ENCODE assay signal across 20 cellular contexts in the genomic region with DNA sequence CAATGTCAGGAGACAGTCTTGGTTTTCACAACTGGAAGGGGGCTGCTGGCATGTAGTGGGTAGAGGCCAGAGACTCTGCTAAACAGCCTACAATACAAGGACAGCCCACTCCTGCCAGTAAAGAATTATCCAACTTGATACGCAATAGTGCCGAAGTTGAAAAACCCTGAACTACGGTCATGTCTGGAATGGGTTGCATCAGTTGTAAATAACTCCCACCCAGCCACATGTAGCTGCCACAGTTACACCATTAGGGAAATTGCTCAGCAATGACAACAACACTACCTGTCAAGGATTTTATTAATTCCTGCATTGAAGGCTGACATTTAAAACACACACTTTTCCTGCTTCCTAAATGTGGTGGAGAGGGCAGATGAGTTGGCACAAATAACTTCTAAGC. TPM values are rescaled to one million over a fixed set of nuclear protein-coding genes. Genes with fewer than 3 reads are reported as not detected.
A peak's percentile ranks its signal among the peaks of the same experiment; 100 is the strongest.
DNase-seq lines count a peak whose midpoint lies in the region; ATAC-seq, FAIRE-seq and TF ChIP-seq lines count a peak whose summit lies in the region.
"Had no signal": no experiment of that assay in that cellular context is flagged by ENCODE, and none has a peak within 500 bp of the region (broad histone marks: within the 10 kb centered on the region; RNA-seq: fewer than 3 reads in every experiment).

No MANE protein-coding gene starts in this region.

- H3K27ac ChIP-seq in astrocyte (ENCODE audit: low read depth, low read length) (no peak overlapping the region), HepG2 (ENCODE audit: extremely low read length, insufficient read depth, low read length) (peak overlapping the region; percentile 92), aorta (ENCODE audit: low read depth in 1 of 2, low read length in 2 of 2) (no peak overlapping the region)
- H3K27ac ChIP-seq: BLaER1 had no signal

- TF ChIP-seq CTCF in natural killer cell (IDR thresholded peaks at IDR 0.05) (no peak), astrocyte (IDR thresholded peaks at IDR 0.05; ENCODE audit: insufficient read depth, low read depth, low read length) (no peak), HepG2 (CRISPR knock-in tag; IDR thresholded peaks at IDR 0.05) (no peak)

- peaks cover 0 to 26% of the 10 kb centered on the region in 2 donors for H3K27me3 Mint-ChIP-seq in natural killer cell treated with Interleukin-12 subunit alpha and Interleukin-12 subunit beta and Interleukin-15 and Interleukin-18, amount 100 ng/mL, for 72 hours
- H3K27me3 Mint-ChIP-seq in natural killer cell (ENCODE audit: low read depth in 2 of 2) (peaks cover 0 to 7% of the 10 kb centered on the region in 2 donors), astrocyte (ENCODE audit: low read depth, unreplicated experiment) (peaks cover 31% of the 10 kb centered on the region)
- peaks cover 16% of the 10 kb centered on the region for H3K27me3 Mint-ChIP-seq in activated T-helper 17 cell treated with anti-CD3 and anti-CD28 coated beads, Interleukin-2, amount 50 U/mL, for 72 hours
- peaks cover 37% of the 10 kb centered on the region for H3K27me3 Mint-ChIP-seq in stimulated activated naive CD8-positive, alpha-beta T cell treated with anti-CD3 and anti-CD28 coated beads, Interleukin-15, amount 100 ng/mL, for 72 hours

- H3K27ac Mint-ChIP-seq in natural killer cell treated with Interleukin-12 subunit alpha and Interleukin-12 subunit beta and Interleukin-15 and Interleukin-18, amount 100 ng/mL, for 72 hours, result peak overlapping the region; percentile 78 to 95
- no peak overlapping the region for H3K27ac Mint-ChIP-seq in natural killer cell
- no peak overlapping the region for H3K27ac Mint-ChIP-seq in astrocyte (ENCODE audit: unreplicated experiment)
- no peak overlapping the region for H3K27ac Mint-ChIP-seq in activated T-helper 17 cell treated with anti-CD3 and anti-CD28 coated beads, Interleukin-2, amount 50 U/mL, for 72 hours
- no peak overlapping the region for H3K27ac Mint-ChIP-seq in stimulated activated naive CD8-positive, alpha-beta T cell treated with anti-CD3 and anti-CD28 coated beads, Interleukin-15, amount 100 ng/mL, for 72 hours
- H3K27ac Mint-ChIP-seq: CD8-positive, alpha-beta T cell had no signal

- H3K36me3 ChIP-seq in astrocyte (ENCODE audit: insufficient read depth, low read length) (no peaks in the 10 kb centered on the region), HepG2 (replicated peaks in 1 of 2; ENCODE audit: control insufficient read depth in 1 of 2, insufficient read depth in 2 of 2, low read length in 2 of 2) (no peaks in the 10 kb centered on the region), aorta (ENCODE audit: control insufficient read depth in 1 of 2, insufficient read depth in 2 of 2, low read length in 1 of 2) (no peaks in the 10 kb centered on the region)
- H3K36me3 ChIP-seq: BLaER1, HAP-1 had no signal

- H3K9me3 ChIP-seq in astrocyte (ENCODE audit: insufficient read depth, low read depth, low read length), result no peaks in the 10 kb centered on the region
- H3K9me3 ChIP-seq in HepG2 (ENCODE audit: low read length), result no peaks in the 10 kb centered on the region
- H3K9me3 ChIP-seq in aorta (ENCODE audit: control insufficient read depth, low read length), result no peaks in the 10 kb centered on the region
- H3K9me3 ChIP-seq: BLaER1, HAP-1 had no signal

- TF ChIP-seq EP300 in HepG2 (IDR thresholded peaks at IDR 0.05; ENCODE audit: low read depth in 2 of 2, low read length in 2 of 2) (peak in 1 of 2 experiments; percentile 81; a peak in 2 of 4 replicates), HepG2 (CRISPR knock-in tag; IDR thresholded peaks at IDR 0.05; ENCODE audit: borderline replicate concordance) (peak; percentile 76)

- TF ChIP-seq POLR2A in HepG2 (IDR thresholded peaks at IDR 0.05; ENCODE audit: insufficient read depth in 1 of 2, low read depth in 2 of 2, low read length in 2 of 2), result no peak

- H4K20me1 ChIP-seq in astrocyte (ENCODE audit: insufficient read depth, low read length) (no peaks in the 10 kb centered on the region), HepG2 (ENCODE audit: insufficient read depth, low read length) (no peaks in the 10 kb centered on the region)
- H4K20me1 ChIP-seq: BLaER1 had no signal

- no peak for ATAC-seq in natural killer cell treated with Interleukin-12 subunit alpha and Interleukin-12 subunit beta and Interleukin-15 and Interleukin-18, amount 100 ng/mL, for 72 hours
- ATAC-seq in natural killer cell (no peak), HepG2 (peak; percentile 50), aorta (ENCODE audit: low FRiP score) (no peak), HG03159 (IDR thresholded peaks at IDR 0.05; ENCODE audit: unreplicated experiment) (no peak)
- no peak for ATAC-seq in activated T-helper 17 cell treated with anti-CD3 and anti-CD28 coated beads, Interleukin-2, amount 50 U/mL, for 72 hours (replicated peaks)
- ATAC-seq in stimulated activated naive CD8-positive, alpha-beta T cell treated with anti-CD3 and anti-CD28 coated beads, Interleukin-15, amount 100 ng/mL, for 72 hours, result no peak
- ATAC-seq: CD8-positive, alpha-beta T cell had no signal

- FAIRE-seq in astrocyte (lab: Jason Lieb, UNC), result no peak
- peak; percentile 77 for FAIRE-seq in HepG2 (lab: Jason Lieb, UNC)
- FAIRE-seq: GM12892 had no signal

- TF ChIP-seq RAD21 in HepG2 (CRISPR knock-in tag; IDR thresholded peaks at IDR 0.05), result no peak

- H3K9ac ChIP-seq in astrocyte (ENCODE audit: low read length) (no peak overlapping the region), HepG2 (ENCODE audit: insufficient read depth, low read depth, low read length) (peak overlapping the region; percentile 66)
- H3K9ac ChIP-seq: BLaER1 had no signal

- WGBS in HepG2 (ENCODE audit: low lambda C conversion rate), result 9% methylated on average over 3 of the region's 3 CpGs
- WGBS in aorta, 2 donors, result 74 to 89% methylated on average over 3 of the region's 3 CpGs

- no peak overlapping the region for H3K4me2 ChIP-seq in astrocyte (ENCODE audit: low read length)
- H3K4me2 ChIP-seq in HepG2 (ENCODE audit: low read depth, low read length), result peak overlapping the region; percentile 62
- H3K4me2 ChIP-seq: BLaER1 had no signal

- no peak overlapping the region for H3K4me3 Mint-ChIP-seq in natural killer cell treated with Interleukin-12 subunit alpha and Interleukin-12 subunit beta and Interleukin-15 and Interleukin-18, amount 100 ng/mL, for 72 hours
- H3K4me3 Mint-ChIP-seq in natural killer cell (no peak overlapping the region), astrocyte (ENCODE audit: unreplicated experiment) (no peak overlapping the region)
- no peak overlapping the region for H3K4me3 Mint-ChIP-seq in activated T-helper 17 cell treated with anti-CD3 and anti-CD28 coated beads, Interleukin-2, amount 50 U/mL, for 72 hours
- H3K4me3 Mint-ChIP-seq in stimulated activated naive CD8-positive, alpha-beta T cell treated with anti-CD3 and anti-CD28 coated beads, Interleukin-15, amount 100 ng/mL, for 72 hours, result no peak overlapping the region
- H3K4me3 Mint-ChIP-seq: CD8-positive, alpha-beta T cell had no signal

- CTCF ChIA-PET in HepG2 (lab: Yijun Ruan, JAX; ENCODE audit: low intra/inter-chr PET ratio, low total read pairs), result no interaction called here

- H3K4me1 ChIP-seq in astrocyte (ENCODE audit: insufficient read depth, low read length) (peaks cover 2% of the 10 kb centered on the region), HepG2 (ENCODE audit: insufficient read depth, low read length) (peaks cover 79% of the 10 kb centered on the region), aorta (ENCODE audit: control insufficient read depth in 1 of 2, insufficient read depth in 2 of 2, low read length in 2 of 2) (no peaks in the 10 kb centered on the region)
- H3K4me1 ChIP-seq: HAP-1 had no signal

- H3K27me3 ChIP-seq in astrocyte (ENCODE audit: insufficient read depth, low read length), result no peaks in the 10 kb centered on the region
- H3K27me3 ChIP-seq in HepG2 (ENCODE audit: control insufficient read depth in 1 of 2, insufficient read depth in 2 of 2, low read length in 2 of 2), result no peaks in the 10 kb centered on the region
- H3K27me3 ChIP-seq in aorta (ENCODE audit: control insufficient read depth in 1 of 2, insufficient read depth in 2 of 2, low read length in 1 of 2), result no peaks in the 10 kb centered on the region
- H3K27me3 ChIP-seq: BLaER1 had no signal

- H2AFZ ChIP-seq in astrocyte (ENCODE audit: low read depth, low read length) (no peak overlapping the region), HepG2 (ENCODE audit: low read length) (no peak overlapping the region)

- H3K4me3 ChIP-seq in astrocyte (ENCODE audit: insufficient read depth, low read depth, low read length) (no peak overlapping the region), HepG2 (replicated peaks in 1 of 3; ENCODE audit: insufficient read depth in 1 of 3, low read depth in 2 of 3, low read length in 3 of 3) (no peak overlapping the region), aorta (ENCODE audit: low read length in 2 of 2) (no peak overlapping the region)
- H3K4me3 ChIP-seq: BLaER1, HAP-1 had no signal

- POLR2A ChIA-PET in HepG2 (lab: Yijun Ruan, JAX), result interaction anchor here (0.7 to 4.9 kb wide), 14 partner anchors 10 to 147 kb away, joined by 3 to 63 read pairs (median 6); a partner anchor contains a TSS

- in situ Hi-C loops in HepG2 (cut with HindIII; ENCODE audit: extremely low pct_ligation_motif_present, low pct_unique_long_range_greater_than_20kb), result loop anchor here (5.0 kb wide), 1 partner anchor 59 kb away; a partner anchor contains a TSS

- DNase-seq in natural killer cell treated with Interleukin-12 subunit alpha and Interleukin-12 subunit beta and Interleukin-15 and Interleukin-18, amount 100 ng/mL, for 72 hours (ENCODE audit: low spot score), result no peak
- DNase-seq in natural killer cell (no peak), astrocyte (ENCODE audit: low read depth) (peak; percentile 5), HepG2 (ENCODE audit: low spot score) (peak; percentile 77), aorta (no peak)
- DNase-seq in stimulated activated naive CD8-positive, alpha-beta T cell treated with anti-CD3 and anti-CD28 coated beads, Interleukin-15, amount 100 ng/mL, for 72 hours, result no peak
- DNase-seq: 8988T; CD8-positive, alpha-beta T cell; DND-41; GDM1; NCI-H1048; NCI-H2081 treated with DMSO at 0.1 percent for 48 hours; RPMI8226; SIG-M5 had no signal

- H3K4me1 Mint-ChIP-seq in natural killer cell treated with Interleukin-12 subunit alpha and Interleukin-12 subunit beta and Interleukin-15 and Interleukin-18, amount 100 ng/mL, for 72 hours (ENCODE audit: low read depth in 2 of 2), result peaks cover 39 to 53% of the 10 kb centered on the region in 2 donors
- H3K4me1 Mint-ChIP-seq in natural killer cell (peaks cover 43 to 49% of the 10 kb centered on the region in 2 donors), astrocyte (ENCODE audit: low read depth, unreplicated experiment) (peaks cover 18% of the 10 kb centered on the region)
- H3K4me1 Mint-ChIP-seq in activated T-helper 17 cell treated with anti-CD3 and anti-CD28 coated beads, Interleukin-2, amount 50 U/mL, for 72 hours, result no peaks in the 10 kb centered on the region
- no peaks in the 10 kb centered on the region for H3K4me1 Mint-ChIP-seq in stimulated activated naive CD8-positive, alpha-beta T cell treated with anti-CD3 and anti-CD28 coated beads, Interleukin-15, amount 100 ng/mL, for 72 hours

- peaks cover 6% of the 10 kb centered on the region for H3K9me3 Mint-ChIP-seq in natural killer cell treated with Interleukin-12 subunit alpha and Interleukin-12 subunit beta and Interleukin-15 and Interleukin-18, amount 100 ng/mL, for 72 hours
- H3K9me3 Mint-ChIP-seq in natural killer cell (no peaks in the 10 kb centered on the region), astrocyte (ENCODE audit: unreplicated experiment) (no peaks in the 10 kb centered on the region)
- H3K9me3 Mint-ChIP-seq in activated T-helper 17 cell treated with anti-CD3 and anti-CD28 coated beads, Interleukin-2, amount 50 U/mL, for 72 hours, result no peaks in the 10 kb centered on the region
- no peaks in the 10 kb centered on the region for H3K9me3 Mint-ChIP-seq in stimulated activated naive CD8-positive, alpha-beta T cell treated with anti-CD3 and anti-CD28 coated beads, Interleukin-15, amount 100 ng/mL, for 72 hours
- H3K9me3 Mint-ChIP-seq: CD8-positive, alpha-beta T cell had no signal

- no TSS peak for BruUV-seq in HepG2 (replicated peaks; lab: Mats Ljungman, UMichigan)

- no peaks in the 10 kb centered on the region for H3K79me2 ChIP-seq in astrocyte (ENCODE audit: insufficient read depth, low read length)
- no peaks in the 10 kb centered on the region for H3K79me2 ChIP-seq in HepG2 (ENCODE audit: insufficient read depth, low read length)

- intact Hi-C loops in natural killer cell (cut with micrococcal nuclease) (no loop called here), HepG2 (cut with micrococcal nuclease; ENCODE audit: unreplicated experiment) (loop anchor here (2.0 kb wide), 1 partner anchor 77 kb away; no protein-coding TSS in a partner anchor), aorta (cut with DNase I) (no loop called here)

- peaks cover 8% of the 10 kb centered on the region for H3K36me3 Mint-ChIP-seq in natural killer cell treated with Interleukin-12 subunit alpha and Interleukin-12 subunit beta and Interleukin-15 and Interleukin-18, amount 100 ng/mL, for 72 hours
- no peaks in the 10 kb centered on the region for H3K36me3 Mint-ChIP-seq in natural killer cell
- H3K36me3 Mint-ChIP-seq in astrocyte (ENCODE audit: low read depth, unreplicated experiment), result peaks cover 2% of the 10 kb centered on the region
- H3K36me3 Mint-ChIP-seq in activated T-helper 17 cell treated with anti-CD3 and anti-CD28 coated beads, Interleukin-2, amount 50 U/mL, for 72 hours (ENCODE audit: low read depth), result no peaks in the 10 kb centered on the region
- H3K36me3 Mint-ChIP-seq: CD8-positive, alpha-beta T cell had no signal

RNA-seq across cellular contexts. Expression of a gene that starts 54.3 kb away (rescaled TPM):
- under 1 TPM in 1 of 2 donors, not detected in 1; 0.40 TPM for total RNA-seq in natural killer cell treated with Interleukin-12 subunit alpha and Interleukin-12 subunit beta and Interleukin-15 and Interleukin-18, amount 100 ng/mL, for 72 hours
- total RNA-seq in natural killer cell (not detected), astrocyte (not detected in 2 replicates), HepG2 (2016; rRNA removed; fragmentation: Illumina TruSeq; extraction: Trizol) (3.3 and 8.4 TPM in 2 replicates), aorta (not detected)
- 0.53 and 0.61 TPM in 2 replicates for total RNA-seq in HepG2 (2016; cell fraction: cytosol; rRNA removed; fragmentation: Illumina TruSeq; extraction: Trizol; ENCODE audit: low read depth)
- 5.1 and 7.4 TPM in 2 replicates for total RNA-seq in HepG2 (2016; cell fraction: insoluble cytoplasmic fraction; rRNA removed; fragmentation: Illumina TruSeq; extraction: Trizol)
- 1.4 and 1.8 TPM in 2 replicates for total RNA-seq in HepG2 (2016; cell fraction: membrane; rRNA removed; fragmentation: Illumina TruSeq; extraction: Trizol)
- total RNA-seq in HepG2 (2016; cell fraction: nucleus; rRNA removed; fragmentation: Illumina TruSeq; extraction: Trizol), result 6.6 and 7.4 TPM in 2 replicates
- polyA plus RNA-seq in HepG2 (2011; rRNA removed) (11.3 and 21.1 TPM in 2 replicates), aorta (not detected)
- polyA plus RNA-seq in HepG2 (2011; cell fraction: cytosol; rRNA removed), result 9.0 and 19.4 TPM in 2 replicates
- 9.1 and 11.3 TPM in 2 replicates for polyA plus RNA-seq in HepG2 (2011; cell fraction: nucleus; rRNA removed)
- 10.5 and 17.8 TPM in 2 replicates for polyA plus RNA-seq in HepG2 (2012)
- polyA plus RNA-seq in HepG2 (2016; cell fraction: cytosol; fragmentation: Illumina TruSeq; extraction: Trizol; ENCODE audit: low read depth), result 0.57 and 0.66 TPM in 2 replicates
- 3.7 and 3.8 TPM in 2 replicates for polyA plus RNA-seq in HepG2 (2016; cell fraction: insoluble cytoplasmic fraction; fragmentation: Illumina TruSeq; extraction: Trizol; ENCODE audit: low read depth)
- polyA plus RNA-seq in HepG2 (2016; cell fraction: membrane; fragmentation: Illumina TruSeq; extraction: Trizol; ENCODE audit: low read depth), result 1.2 and 1.4 TPM in 2 replicates
- polyA plus RNA-seq in HepG2 (2016; cell fraction: nucleus; fragmentation: Illumina TruSeq; extraction: Trizol; ENCODE audit: insufficient read depth, low read depth), result 5.9 and 7.7 TPM in 2 replicates
- polyA minus RNA-seq in HepG2 (2011; rRNA and poly(A)+ RNA removed; ENCODE audit: low replicate concordance), result 9.1 TPM in 1 of 2 replicates, not detected in the other
- 4.2 and 7.6 TPM in 2 replicates for polyA minus RNA-seq in HepG2 (2011; cell fraction: cytosol; rRNA and poly(A)+ RNA removed)
- polyA minus RNA-seq in HepG2 (2011; cell fraction: nucleus; rRNA and poly(A)+ RNA removed), result 4.8 and 11.1 TPM in 2 replicates
- not detected for total RNA-seq in activated T-helper 17 cell treated with anti-CD3 and anti-CD28 coated beads, Interleukin-2, amount 50 U/mL, for 72 hours
- total RNA-seq: CD8-positive, alpha-beta T cell; HT1080 had no signal

RNA-seq across cellular contexts. Expression of a gene that starts 56.9 kb away (rescaled TPM):
- total RNA-seq in natural killer cell treated with Interleukin-12 subunit alpha and Interleukin-12 subunit beta and Interleukin-15 and Interleukin-18, amount 100 ng/mL, for 72 hours, result not detected
- total RNA-seq in natural killer cell (not detected), astrocyte (not detected in 2 replicates), HepG2 (2016; rRNA removed; fragmentation: Illumina TruSeq; extraction: Trizol) (8.6 and 15.0 TPM in 2 replicates), aorta (not detected)
- 1.9 and 2.2 TPM in 2 replicates for total RNA-seq in HepG2 (2016; cell fraction: cytosol; rRNA removed; fragmentation: Illumina TruSeq; extraction: Trizol; ENCODE audit: low read depth)
- total RNA-seq in HepG2 (2016; cell fraction: insoluble cytoplasmic fraction; rRNA removed; fragmentation: Illumina TruSeq; extraction: Trizol), result 8.1 and 16.4 TPM in 2 replicates
- 2.2 and 2.8 TPM in 2 replicates for total RNA-seq in HepG2 (2016; cell fraction: membrane; rRNA removed; fragmentation: Illumina TruSeq; extraction: Trizol)
- 18.2 and 18.5 TPM in 2 replicates for total RNA-seq in HepG2 (2016; cell fraction: nucleus; rRNA removed; fragmentation: Illumina TruSeq; extraction: Trizol)
- polyA plus RNA-seq in HepG2 (2011; rRNA removed) (10.5 and 13.9 TPM in 2 replicates), aorta (not detected)
- polyA plus RNA-seq in HepG2 (2011; cell fraction: cytosol; rRNA removed), result 7.0 and 11.2 TPM in 2 replicates
- polyA plus RNA-seq in HepG2 (2011; cell fraction: nucleus; rRNA removed), result 11.8 and 19.3 TPM in 2 replicates
- polyA plus RNA-seq in HepG2 (2012), result 13.4 and 17.8 TPM in 2 replicates
- 0.87 and 1.2 TPM in 2 replicates for polyA plus RNA-seq in HepG2 (2016; cell fraction: cytosol; fragmentation: Illumina TruSeq; extraction: Trizol; ENCODE audit: low read depth)
- polyA plus RNA-seq in HepG2 (2016; cell fraction: insoluble cytoplasmic fraction; fragmentation: Illumina TruSeq; extraction: Trizol; ENCODE audit: low read depth), result 5.5 and 7.6 TPM in 2 replicates
- 1.2 and 1.7 TPM in 2 replicates for polyA plus RNA-seq in HepG2 (2016; cell fraction: membrane; fragmentation: Illumina TruSeq; extraction: Trizol; ENCODE audit: low read depth)
- 16.2 and 17.1 TPM in 2 replicates for polyA plus RNA-seq in HepG2 (2016; cell fraction: nucleus; fragmentation: Illumina TruSeq; extraction: Trizol; ENCODE audit: insufficient read depth, low read depth)
- polyA minus RNA-seq in HepG2 (2011; rRNA and poly(A)+ RNA removed; ENCODE audit: low replicate concordance), result 9.1 TPM in 1 of 2 replicates, not detected in the other
- 3.6 and 6.2 TPM in 2 replicates for polyA minus RNA-seq in HepG2 (2011; cell fraction: cytosol; rRNA and poly(A)+ RNA removed)
- 12.5 and 18.2 TPM in 2 replicates for polyA minus RNA-seq in HepG2 (2011; cell fraction: nucleus; rRNA and poly(A)+ RNA removed)
- not detected for total RNA-seq in activated T-helper 17 cell treated with anti-CD3 and anti-CD28 coated beads, Interleukin-2, amount 50 U/mL, for 72 hours
- total RNA-seq: CD8-positive, alpha-beta T cell; HT1080 had no signal

Comparison
In these comparisons a context has a peak if more than half of its experiments do, and no peak if none do; other contexts are left out.
1. H3K27ac Mint-ChIP-seq: peak in natural killer cell treated with Interleukin-12 subunit alpha and Interleukin-12 subunit beta and Interleukin-15 and Interleukin-18, amount 100 ng/mL, for 72 hours (2 of 2); none in natural killer cell (0 of 2), astrocyte (single experiment), activated T-helper 17 cell treated with anti-CD3 and anti-CD28 coated beads, Interleukin-2, amount 50 U/mL, for 72 hours (single experiment) and stimulated activated naive CD8-positive, alpha-beta T cell treated with anti-CD3 and anti-CD28 coated beads, Interleukin-15, amount 100 ng/mL, for 72 hours (0 of 2).
2. DNase-seq: peak in astrocyte (single experiment) and HepG2 (single experiment); none in natural killer cell treated with Interleukin-12 subunit alpha and Interleukin-12 subunit beta and Interleukin-15 and Interleukin-18, amount 100 ng/mL, for 72 hours (single experiment), natural killer cell (single experiment), aorta (0 of 2) and stimulated activated naive CD8-positive, alpha-beta T cell treated with anti-CD3 and anti-CD28 coated beads, Interleukin-15, amount 100 ng/mL, for 72 hours (0 of 2).